ENCODE assay signal across 8 cellular contexts in the genomic region with DNA sequence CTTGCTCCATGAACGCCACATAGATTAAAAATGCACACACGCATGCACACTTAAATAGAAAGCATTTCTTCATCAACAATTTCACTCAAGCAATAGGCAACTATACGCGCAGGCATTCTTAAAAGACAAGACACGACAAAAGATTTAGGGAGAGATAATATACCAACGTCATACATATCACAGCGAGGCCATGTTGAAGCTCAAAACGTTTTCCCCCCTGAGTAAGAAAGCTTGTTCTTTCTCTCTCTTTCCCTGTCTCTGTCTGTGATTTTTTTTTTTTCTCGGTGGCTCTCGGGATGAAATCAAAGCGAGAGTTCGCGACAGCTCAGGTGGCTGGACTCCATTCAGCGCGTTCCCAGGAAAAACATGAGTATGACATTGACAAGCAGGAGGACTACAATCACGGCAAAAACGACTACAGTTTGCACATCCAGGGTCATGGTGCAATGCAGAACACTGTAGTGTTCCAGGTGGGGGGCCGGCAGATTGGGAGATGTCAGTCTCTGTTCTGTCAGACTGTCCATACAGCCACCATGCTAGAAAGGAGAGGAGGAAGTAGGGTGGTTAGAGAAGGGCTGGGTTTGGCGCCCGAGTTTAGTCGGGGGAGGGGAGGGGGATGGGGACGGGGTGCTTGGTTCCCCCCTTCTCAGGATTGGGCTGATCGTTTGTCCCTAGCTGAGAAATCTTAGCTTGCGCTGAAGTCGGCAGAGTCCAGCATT. TPM values are rescaled to one million over a fixed set of nuclear protein-coding genes. Genes with fewer than 3 reads are reported as not detected.
DNase-seq lines count a peak whose midpoint lies in the region; ATAC-seq and TF ChIP-seq lines count a peak whose summit lies in the region.

No MANE protein-coding gene starts in this region.

- H3K27ac ChIP-seq in foreskin keratinocyte (peak overlapping the region; percentile 55), prostate gland (peak overlapping the region; percentile 89 to 92)

- 0% methylated on average over 25 of the region's 25 CpGs for WGBS in prostate gland

- peak; percentile 24 for ATAC-seq in GM21825 (IDR thresholded peaks at IDR 0.05; ENCODE audit: unreplicated experiment)
- peak; percentile 29 for ATAC-seq in foreskin keratinocyte

- H3K27me3 ChIP-seq in foreskin keratinocyte: no peaks in the 10 kb centered on the region
- H3K27me3 ChIP-seq in prostate gland (replicated peaks; ENCODE audit: insufficient read depth): no peaks in the 10 kb centered on the region

- intact Hi-C loops in prostate gland (cut with DNase I): loop anchor here (10.0 kb wide), 2 partner anchors 189 to 451 kb away; partner anchors contain the start of gene AMER1

- no peaks in the 10 kb centered on the region for H3K9me3 ChIP-seq in prostate gland

- no peaks in the 10 kb centered on the region for H3K4me1 ChIP-seq in foreskin keratinocyte
- no peaks in the 10 kb centered on the region for H3K4me1 ChIP-seq in prostate gland (replicated peaks)

- peak; percentile 54 for DNase-seq in EH (ENCODE audit: low read depth)
- DNase-seq in NAMALWA (ENCODE audit: low spot score): peak; percentile 38
- peak; percentile 4 for DNase-seq in activated T-helper 1 cell treated with Interleukin-2 at 50 U/mL for 16 hours (ENCODE audit: low read depth)
- DNase-seq in foreskin keratinocyte: peak; percentile 8 to 25
- no peak for DNase-seq in prostate gland (ENCODE audit: low spot score)
- no peak for DNase-seq in foreskin melanocyte
- DNase-seq in GM19238 (ENCODE audit: insufficient read length, low spot score): no peak

- TF ChIP-seq CTCF in foreskin keratinocyte (conservative IDR thresholded peaks at IDR 0.05) (no peak), prostate gland (IDR thresholded peaks at IDR 0.05) (no peak)

- H3K4me3 ChIP-seq in prostate gland: peak overlapping the region; percentile 50 to 53

- no peak for TF ChIP-seq POLR2A in prostate gland (IDR thresholded peaks at IDR 0.05)

- no peaks in the 10 kb centered on the region for H3K36me3 ChIP-seq in prostate gland

RNA-seq across cellular contexts. Expression of gene ARHGEF9, which starts 30.7 kb away (rescaled TPM):
- total RNA-seq in foreskin keratinocyte (8.7 and 9.9 TPM in 2 replicates), prostate gland (10 to 100 TPM; 18.5 to 21.6 TPM)
- 7.2 and 8.2 TPM in 2 replicates for polyA plus RNA-seq in foreskin keratinocyte

Comparison
In these comparisons a context has a peak if more than half of its experiments do, and no peak if none do; other contexts are left out.
1. DNase-seq: peak in EH (single experiment), NAMALWA (single experiment), activated T-helper 1 cell treated with Interleukin-2 at 50 U/mL for 16 hours (single experiment) and foreskin keratinocyte (2 of 2); none in prostate gland (single experiment), foreskin melanocyte (single experiment) and GM19238 (single experiment).